ENCODE assay signal across 15 cellular contexts in the genomic region with DNA sequence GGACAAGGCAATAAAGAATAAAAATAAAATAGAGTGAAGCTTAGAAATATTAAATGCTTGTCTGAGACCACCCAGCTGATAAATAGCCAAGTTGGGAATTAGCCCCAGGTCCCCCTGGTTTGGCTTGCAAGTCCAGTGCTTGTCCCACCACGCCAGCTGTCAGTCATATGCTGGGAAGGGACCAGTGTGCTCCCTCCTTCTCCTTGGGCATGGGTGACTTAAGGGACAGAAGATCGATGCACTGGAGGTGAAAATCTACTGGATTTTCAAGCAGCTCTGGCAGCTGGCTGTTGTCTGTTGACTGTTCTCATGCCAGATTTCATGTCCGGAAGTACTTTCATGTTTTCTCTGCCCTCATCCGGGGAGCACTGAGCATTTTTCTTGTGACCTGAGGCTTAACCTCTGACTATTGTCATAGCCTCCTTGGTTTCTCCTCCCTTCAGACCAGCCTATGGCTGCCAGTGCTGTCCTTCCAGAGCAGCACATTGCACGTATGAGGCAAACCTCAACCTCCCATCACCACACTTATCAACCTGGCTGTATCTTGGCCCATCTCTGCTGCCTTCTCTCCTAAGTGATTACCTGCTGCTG. TPM values are rescaled to one million over a fixed set of nuclear protein-coding genes. Genes with fewer than 3 reads are reported as not detected.
DNase-seq lines count a peak whose midpoint lies in the region; ATAC-seq and TF ChIP-seq lines count a peak whose summit lies in the region.
"Had no signal": no experiment of that assay in that cellular context is flagged by ENCODE, and none has a peak within 500 bp of the region (broad histone marks: within the 10 kb centered on the region; RNA-seq: fewer than 3 reads in every experiment).

No MANE protein-coding gene starts in this region.

- no peak overlapping the region for H2AFZ ChIP-seq in PC-3 (ENCODE audit: low read length)

- H3K36me3 ChIP-seq in BLaER1 (no peaks in the 10 kb centered on the region), PC-3 (ENCODE audit: low read depth, low read length) (no peaks in the 10 kb centered on the region)

- H4K20me1 ChIP-seq in BLaER1 (no peaks in the 10 kb centered on the region), PC-3 (ENCODE audit: low read length) (no peaks in the 10 kb centered on the region)

- H3K4me3 ChIP-seq in BLaER1 = no peak overlapping the region
- no peak overlapping the region for H3K4me3 ChIP-seq in choroid plexus epithelial cell (ENCODE audit: low read depth, low read length)
- H3K4me3 ChIP-seq in PC-3 (ENCODE audit: low read length) = no peak overlapping the region

- no peak overlapping the region for H3K4me3 Mint-ChIP-seq in osteocyte (ENCODE audit: unreplicated experiment)
- no peak overlapping the region for H3K4me3 Mint-ChIP-seq in stimulated activated naive B cell treated with anti-CD40 and anti-IgM and Interleukin-4, amounts not matched to agents 10 μg/mL and 1 μg/mL and 100 μg/mL, for 72 hours
- H3K4me3 Mint-ChIP-seq in activated naive CD4-positive, alpha-beta T cell treated with anti-CD3 and anti-CD28 coated beads for 36 hours = no peak overlapping the region

- no peaks in the 10 kb centered on the region for H3F3A ChIP-seq in PC-3 (ENCODE audit: low read length, unreplicated experiment)

- peaks cover 4% of the 10 kb centered on the region for H3K36me3 Mint-ChIP-seq in osteocyte (ENCODE audit: unreplicated experiment)
- no peaks in the 10 kb centered on the region for H3K36me3 Mint-ChIP-seq in stimulated activated naive B cell treated with anti-CD40 and anti-IgM and Interleukin-4, amounts not matched to agents 10 μg/mL and 1 μg/mL and 100 μg/mL, for 72 hours
- no peaks in the 10 kb centered on the region for H3K36me3 Mint-ChIP-seq in activated naive CD4-positive, alpha-beta T cell treated with anti-CD3 and anti-CD28 coated beads for 36 hours (ENCODE audit: low read depth)

- TF ChIP-seq CTCF in choroid plexus epithelial cell (conservative IDR thresholded peaks at IDR 0.05; ENCODE audit: low read depth, low read length) (no peak), osteocyte (IDR thresholded peaks at IDR 0.05) (no peak), PC-3 (conservative IDR thresholded peaks at IDR 0.05; ENCODE audit: low read depth, low read length) (no peak)

- intact Hi-C loops in PC-3 (cut with micrococcal nuclease) = loop anchor here (5.0 kb wide), 1 partner anchor 37 kb away; no protein-coding TSS in a partner anchor
- intact Hi-C loops in activated naive CD4-positive, alpha-beta T cell treated with anti-CD3 and anti-CD28 coated beads for 36 hours (cut with micrococcal nuclease) = no loop called here

- H3K9me3 ChIP-seq in BLaER1 = no peaks in the 10 kb centered on the region
- no peaks in the 10 kb centered on the region for H3K9me3 ChIP-seq in PC-3 (ENCODE audit: low read length)

- H3K4me1 ChIP-seq in BLaER1 (peaks cover 8% of the 10 kb centered on the region), PC-3 (ENCODE audit: insufficient read depth, low read length) (peaks cover 6% of the 10 kb centered on the region; the same call in 1 of the 2 replicates)

- H3K9me2 ChIP-seq in PC-3 (replicated peaks; ENCODE audit: low read length) = no peaks in the 10 kb centered on the region

- H3K27me3 Mint-ChIP-seq in osteocyte (ENCODE audit: unreplicated experiment) = no peaks in the 10 kb centered on the region
- H3K27me3 Mint-ChIP-seq in stimulated activated naive B cell treated with anti-CD40 and anti-IgM and Interleukin-4, amounts not matched to agents 10 μg/mL and 1 μg/mL and 100 μg/mL, for 72 hours = peaks cover 11 to 12% of the 10 kb centered on the region in 2 donors
- H3K27me3 Mint-ChIP-seq in activated naive CD4-positive, alpha-beta T cell treated with anti-CD3 and anti-CD28 coated beads for 36 hours (ENCODE audit: low read depth) = peaks cover 12% of the 10 kb centered on the region

- peak; percentile 79 for DNase-seq in LHCN-M2 (ENCODE audit: low read depth)
- peak; percentile 78 for DNase-seq in choroid plexus epithelial cell (ENCODE audit: low read depth)
- no peak for DNase-seq in osteocyte (ENCODE audit: extremely low spot score, unreplicated experiment)
- DNase-seq in stimulated activated naive B cell treated with anti-CD40 and anti-IgM and Interleukin-4, amounts not matched to agents 10 μg/mL and 1 μg/mL and 100 μg/mL, for 72 hours = no peak
- DNase-seq in PC-3 = no peak
- DNase-seq in activated CD4-positive, alpha-beta T cell treated with anti-CD3 and anti-CD28 coated beads for 4 hours = no peak
- DNase-seq in activated naive CD4-positive, alpha-beta T cell treated with anti-CD3 and anti-CD28 coated beads for 36 hours = no peak
- DNase-seq: activated CD4-positive, alpha-beta T cell treated with anti-CD3 and anti-CD28 coated beads, Interleukin-2, amount 50 U/mL, for 48 hours; C1 segment of cervical spinal cord; effector CD8-positive, alpha-beta T cell; NCI-H1436 treated with DMSO at 0.1 percent for 48 hours had no signal

- H3K27me3 ChIP-seq in BLaER1 (no peaks in the 10 kb centered on the region), PC-3 (ENCODE audit: low read length) (no peaks in the 10 kb centered on the region)

- peak overlapping the region; percentile 82 for H3K27ac Mint-ChIP-seq in osteocyte (ENCODE audit: unreplicated experiment)
- H3K27ac Mint-ChIP-seq in stimulated activated naive B cell treated with anti-CD40 and anti-IgM and Interleukin-4, amounts not matched to agents 10 μg/mL and 1 μg/mL and 100 μg/mL, for 72 hours = no peak overlapping the region
- no peak overlapping the region for H3K27ac Mint-ChIP-seq in activated naive CD4-positive, alpha-beta T cell treated with anti-CD3 and anti-CD28 coated beads for 36 hours
- H3K27ac Mint-ChIP-seq: activated T-helper 2 cell treated with anti-CD3 and anti-CD28 coated beads, Interferon-gamma antibody, Interleukin-2, Interleukin-4, amounts not matched to agents 10 μg/mL and 5 μg/mL and 100 μg/mL, durations not matched to agents 14 hours and 24 hours and 36 hours had no signal

- no peak for ATAC-seq in stimulated activated naive B cell treated with anti-CD40 and anti-IgM and Interleukin-4, amounts not matched to agents 10 μg/mL and 1 μg/mL and 100 μg/mL, for 72 hours (replicated peaks)
- ATAC-seq in PC-3 = no peak
- ATAC-seq: Right ventricle myocardium inferior had no signal

- H3K79me2 ChIP-seq in PC-3 (ENCODE audit: low read length) = no peaks in the 10 kb centered on the region

- H3K4me2 ChIP-seq in BLaER1 = peak overlapping the region; percentile 49
- H3K4me2 ChIP-seq in PC-3 (ENCODE audit: low read length) = no peak overlapping the region

- CTCF ChIA-PET in PC-3 (lab: Charles Lee) = no interaction called here
- CTCF ChIA-PET in activated naive CD4-positive, alpha-beta T cell treated with anti-CD3 and anti-CD28 coated beads for 36 hours (lab: Charles Lee) = no interaction called here

- no peaks in the 10 kb centered on the region for H3K9me3 Mint-ChIP-seq in osteocyte (ENCODE audit: unreplicated experiment)
- no peaks in the 10 kb centered on the region for H3K9me3 Mint-ChIP-seq in stimulated activated naive B cell treated with anti-CD40 and anti-IgM and Interleukin-4, amounts not matched to agents 10 μg/mL and 1 μg/mL and 100 μg/mL, for 72 hours
- no peaks in the 10 kb centered on the region for H3K9me3 Mint-ChIP-seq in activated naive CD4-positive, alpha-beta T cell treated with anti-CD3 and anti-CD28 coated beads for 36 hours
- H3K9me3 Mint-ChIP-seq: activated T-helper 2 cell treated with anti-CD3 and anti-CD28 coated beads, Interferon-gamma antibody, Interleukin-2, Interleukin-4, amounts not matched to agents 10 μg/mL and 5 μg/mL and 100 μg/mL, durations not matched to agents 14 hours and 24 hours and 36 hours had no signal

- POLR2A ChIA-PET in PC-3 (lab: Charles Lee; ENCODE audit: unreplicated experiment) = no interaction called here

- H3K9ac ChIP-seq in BLaER1 = no peak overlapping the region
- no peak overlapping the region for H3K9ac ChIP-seq in PC-3 (ENCODE audit: low read length)

- H3K27ac ChIP-seq in BLaER1 (no peak overlapping the region), PC-3 (ENCODE audit: low read length) (no peak overlapping the region)

- H3K4me1 Mint-ChIP-seq in osteocyte (ENCODE audit: unreplicated experiment) = peaks cover 36% of the 10 kb centered on the region
- H3K4me1 Mint-ChIP-seq in stimulated activated naive B cell treated with anti-CD40 and anti-IgM and Interleukin-4, amounts not matched to agents 10 μg/mL and 1 μg/mL and 100 μg/mL, for 72 hours = no peaks in the 10 kb centered on the region
- H3K4me1 Mint-ChIP-seq in activated naive CD4-positive, alpha-beta T cell treated with anti-CD3 and anti-CD28 coated beads for 36 hours (ENCODE audit: low read depth) = no peaks in the 10 kb centered on the region

- no TSS peak for BruUV-seq in PC-3 (replicated peaks; lab: Mats Ljungman, UMichigan)

RNA-seq across cellular contexts. Expression of a gene that starts 12.4 kb away (rescaled TPM):
- total RNA-seq in LHCN-M2 (2014; rRNA removed) (0.13 and 0.29 TPM in 2 replicates), osteocyte (15.1 and 15.9 TPM in 2 replicates), PC-3 (2014; rRNA removed) (0.06 and 0.07 TPM in 2 replicates)
- 4.2 TPM for polyA plus RNA-seq in LHCN-M2 (2012)
- total RNA-seq in activated naive CD4-positive, alpha-beta T cell treated with anti-CD3 and anti-CD28 coated beads for 36 hours = not detected
- total RNA-seq: activated T-helper 2 cell treated with anti-CD3 and anti-CD28 coated beads, Interferon-gamma antibody, Interleukin-2, Interleukin-4, amounts not matched to agents 10 μg/mL and 5 μg/mL and 100 μg/mL, durations not matched to agents 14 hours and 24 hours and 36 hours; T-helper 2 cell treated with Interferon-gamma antibody and Interleukin-4, amounts not matched to agents 100 ng/mL and 5 ng/mL, for 36 hours had no signal

RNA-seq across cellular contexts. Expression of a gene that starts 21.4 kb away (rescaled TPM):
- total RNA-seq in LHCN-M2 (2014; rRNA removed) (62.8 and 63.1 TPM in 2 replicates), osteocyte (48.0 and 50.8 TPM in 2 replicates), PC-3 (2014; rRNA removed) (50.9 and 57.7 TPM in 2 replicates)
- polyA plus RNA-seq in LHCN-M2 (2012) = 63.0 TPM
- total RNA-seq in activated naive CD4-positive, alpha-beta T cell treated with anti-CD3 and anti-CD28 coated beads for 36 hours = 10 to 100 TPM; 52.6 to 54.4 TPM

RNA-seq across cellular contexts. Expression of a gene that starts 45.2 kb away (rescaled TPM):
- total RNA-seq in LHCN-M2 (2014; rRNA removed) (21.0 and 30.6 TPM in 2 replicates), osteocyte (31.4 and 32.1 TPM in 2 replicates), PC-3 (2014; rRNA removed) (12.4 and 14.3 TPM in 2 replicates)
- polyA plus RNA-seq in LHCN-M2 (2012) = 56.0 TPM
- total RNA-seq in activated naive CD4-positive, alpha-beta T cell treated with anti-CD3 and anti-CD28 coated beads for 36 hours = under 1 TPM in 1 of 2 experiments, not detected in 1; 0.33 TPM

RNA-seq across cellular contexts. Expression of a gene that starts 48.5 kb away (rescaled TPM):
- total RNA-seq in LHCN-M2 (2014; rRNA removed) (70.2 and 73.3 TPM in 2 replicates), osteocyte (51.4 and 53.9 TPM in 2 replicates), PC-3 (2014; rRNA removed) (64.7 and 74.8 TPM in 2 replicates)
- 58.7 TPM for polyA plus RNA-seq in LHCN-M2 (2012)
- 10 to 100 TPM; 43.4 to 44.4 TPM for total RNA-seq in activated naive CD4-positive, alpha-beta T cell treated with anti-CD3 and anti-CD28 coated beads for 36 hours

Comparison
In these comparisons a context has a peak if more than half of its experiments do, and no peak if none do; other contexts are left out.
1. DNase-seq: peak in LHCN-M2 (single experiment) and choroid plexus epithelial cell (single experiment); none in osteocyte (single experiment), stimulated activated naive B cell treated with anti-CD40 and anti-IgM and Interleukin-4, amounts not matched to agents 10 μg/mL and 1 μg/mL and 100 μg/mL, for 72 hours (single experiment), PC-3 (single experiment), activated CD4-positive, alpha-beta T cell treated with anti-CD3 and anti-CD28 coated beads for 4 hours (0 of 2) and activated naive CD4-positive, alpha-beta T cell treated with anti-CD3 and anti-CD28 coated beads for 36 hours (single experiment).
2. RNA of a gene that starts 12.4 kb away (total RNA-seq): 15.1 to 15.9 TPM in osteocyte; 0.13 to 0.29 TPM in LHCN-M2, 0.06 to 0.07 TPM in PC-3 and not detected in activated naive CD4-positive, alpha-beta T cell treated with anti-CD3 and anti-CD28 coated beads for 36 hours; every median in the first group is over 10 times any median in the second.
3. RNA of a gene that starts 45.2 kb away (total RNA-seq): 31.4 to 32.1 TPM in osteocyte, 21.0 to 30.6 TPM in LHCN-M2 and 12.4 to 14.3 TPM in PC-3; 0.33 TPM in activated naive CD4-positive, alpha-beta T cell treated with anti-CD3 and anti-CD28 coated beads for 36 hours; every median in the first group is over 10 times any median in the second.